Comparison of ENCODE assay signal across 23 cellular contexts in the genomic region with DNA sequence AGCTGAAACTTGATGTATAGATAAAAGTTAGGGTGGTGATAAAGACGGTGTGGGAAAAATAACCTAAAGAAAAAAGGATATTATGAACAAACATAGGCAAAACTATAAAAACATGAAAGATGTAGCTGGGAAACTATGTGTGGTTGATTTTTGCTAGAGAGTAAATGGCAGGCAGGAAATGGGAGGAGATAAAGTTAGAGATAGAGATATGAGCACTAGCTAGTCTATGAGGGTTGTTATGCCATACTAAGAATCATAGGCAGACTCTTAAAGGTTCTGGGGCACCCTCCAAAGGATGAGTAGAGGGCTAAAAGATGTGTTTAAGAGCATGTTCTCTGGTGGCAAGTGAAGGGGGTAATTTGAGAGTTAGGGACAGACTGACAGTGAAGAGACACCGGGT.
DNase-seq lines count a peak whose midpoint lies in the region; ATAC-seq, FAIRE-seq and TF ChIP-seq lines count a peak whose summit lies in the region.
"Had no signal": no experiment of that assay in that cellular context is flagged by ENCODE, and none has a peak within 500 bp of the region (broad histone marks: within the 10 kb centered on the region; RNA-seq: fewer than 3 reads in every experiment).

No MANE protein-coding gene starts in this region.

- peaks cover 15% of the 10 kb centered on the region for H3K36me3 Mint-ChIP-seq in T-helper 2 cell treated with Interferon-gamma antibody and Interleukin-4, amounts not matched to agents 5 μg/mL and 100 μg/mL, for 36 hours (ENCODE audit: low read depth)
- H3K36me3 Mint-ChIP-seq in stimulated activated naive CD8-positive, alpha-beta T cell treated with anti-CD3 and anti-CD28 coated beads, Interleukin-15, Interleukin-2, amounts not matched to agents 100 ng/mL and 50 ng/mL, for 24 hours (ENCODE audit: low read depth): no peaks in the 10 kb centered on the region
- H3K36me3 Mint-ChIP-seq in activated T-helper 2 cell treated with anti-CD3 and anti-CD28 coated beads, Interferon-gamma antibody, Interleukin-2, Interleukin-4, amounts not matched to agents 10 μg/mL and 5 μg/mL and 100 μg/mL, durations not matched to agents 14 hours and 24 hours and 36 hours (ENCODE audit: low read depth): peaks cover 37% of the 10 kb centered on the region

- no peak overlapping the region for H2AFZ ChIP-seq in Loucy (ENCODE audit: low read length)

- H3K79me2 ChIP-seq in Loucy (ENCODE audit: insufficient read depth, low read length): no peaks in the 10 kb centered on the region

- no peaks in the 10 kb centered on the region for H4K20me1 ChIP-seq in Loucy (ENCODE audit: insufficient read depth, low read length, poor library complexity, severe bottlenecking)
- H4K20me1 ChIP-seq: BLaER1 treated with 17β-estradiol and CSF1 and Interleukin-3, amounts not matched to agents 10 nM and 100 nM had no signal

- H3K9me2 ChIP-seq in Loucy (replicated peaks; ENCODE audit: low read depth, low read length): no peaks in the 10 kb centered on the region

- no peaks in the 10 kb centered on the region for H3K27me3 ChIP-seq in Loucy (ENCODE audit: insufficient read depth, low read length, poor library complexity, severe bottlenecking)
- H3K27me3 ChIP-seq: BLaER1 treated with 17β-estradiol and CSF1 and Interleukin-3, amounts not matched to agents 10 nM and 100 nM had no signal

- peaks cover 30% of the 10 kb centered on the region for H3K4me1 Mint-ChIP-seq in T-helper 2 cell treated with Interferon-gamma antibody and Interleukin-4, amounts not matched to agents 5 μg/mL and 100 μg/mL, for 36 hours (ENCODE audit: low read depth)
- H3K4me1 Mint-ChIP-seq in stimulated activated naive CD8-positive, alpha-beta T cell treated with anti-CD3 and anti-CD28 coated beads, Interleukin-15, Interleukin-2, amounts not matched to agents 100 ng/mL and 50 ng/mL, for 24 hours (ENCODE audit: low read depth): peaks cover 29% of the 10 kb centered on the region
- peaks cover 37% of the 10 kb centered on the region for H3K4me1 Mint-ChIP-seq in activated T-helper 2 cell treated with anti-CD3 and anti-CD28 coated beads, Interferon-gamma antibody, Interleukin-2, Interleukin-4, amounts not matched to agents 10 μg/mL and 5 μg/mL and 100 μg/mL, durations not matched to agents 14 hours and 24 hours and 36 hours (ENCODE audit: low read depth)
- H3K4me1 Mint-ChIP-seq: B cell had no signal

- H3K4me3 ChIP-seq in Loucy (ENCODE audit: low read length, poor library complexity, severe bottlenecking): no peak overlapping the region
- H3K4me3 ChIP-seq: A549; BLaER1 treated with 17β-estradiol and CSF1 and Interleukin-3, amounts not matched to agents 10 nM and 100 nM; GM12878 had no signal

- no peaks in the 10 kb centered on the region for H3F3A ChIP-seq in Loucy (ENCODE audit: low read depth)

- no peak for FAIRE-seq in H54 (lab: Jason Lieb, UNC)
- FAIRE-seq: A549, D721Med, GM12878, GM12892, GM19239 had no signal

- H3K4me2 ChIP-seq in Loucy (ENCODE audit: low read depth, low read length, poor library complexity, severe bottlenecking): peak overlapping the region; percentile 23
- H3K4me2 ChIP-seq: A549; BLaER1 treated with 17β-estradiol and CSF1 and Interleukin-3, amounts not matched to agents 10 nM and 100 nM had no signal

- peaks cover 36% of the 10 kb centered on the region for H3K4me1 ChIP-seq in Loucy (ENCODE audit: insufficient read depth, low read length, poor library complexity, severe bottlenecking)
- H3K4me1 ChIP-seq: A549; BLaER1 treated with 17β-estradiol and CSF1 and Interleukin-3, amounts not matched to agents 10 nM and 100 nM; Caco-2 had no signal

- no peaks in the 10 kb centered on the region for H3K27me3 Mint-ChIP-seq in T-helper 2 cell treated with Interferon-gamma antibody and Interleukin-4, amounts not matched to agents 5 μg/mL and 100 μg/mL, for 36 hours (ENCODE audit: low read depth)
- H3K27me3 Mint-ChIP-seq in stimulated activated naive CD8-positive, alpha-beta T cell treated with anti-CD3 and anti-CD28 coated beads, Interleukin-15, Interleukin-2, amounts not matched to agents 100 ng/mL and 50 ng/mL, for 24 hours: no peaks in the 10 kb centered on the region
- no peaks in the 10 kb centered on the region for H3K27me3 Mint-ChIP-seq in activated T-helper 2 cell treated with anti-CD3 and anti-CD28 coated beads, Interferon-gamma antibody, Interleukin-2, Interleukin-4, amounts not matched to agents 10 μg/mL and 5 μg/mL and 100 μg/mL, durations not matched to agents 14 hours and 24 hours and 36 hours (ENCODE audit: low read depth)
- H3K27me3 Mint-ChIP-seq: B cell; CD4-positive, alpha-beta T cell had no signal

- H3K9me3 Mint-ChIP-seq in T-helper 2 cell treated with Interferon-gamma antibody and Interleukin-4, amounts not matched to agents 5 μg/mL and 100 μg/mL, for 36 hours: peaks cover 47% of the 10 kb centered on the region
- H3K9me3 Mint-ChIP-seq in stimulated activated naive CD8-positive, alpha-beta T cell treated with anti-CD3 and anti-CD28 coated beads, Interleukin-15, Interleukin-2, amounts not matched to agents 100 ng/mL and 50 ng/mL, for 24 hours: peaks cover 23% of the 10 kb centered on the region
- H3K9me3 Mint-ChIP-seq in activated T-helper 2 cell treated with anti-CD3 and anti-CD28 coated beads, Interferon-gamma antibody, Interleukin-2, Interleukin-4, amounts not matched to agents 10 μg/mL and 5 μg/mL and 100 μg/mL, durations not matched to agents 14 hours and 24 hours and 36 hours: peaks cover 58% of the 10 kb centered on the region

- H3K4me3 Mint-ChIP-seq in T-helper 2 cell treated with Interferon-gamma antibody and Interleukin-4, amounts not matched to agents 5 μg/mL and 100 μg/mL, for 36 hours: peak overlapping the region; percentile 1
- no peak overlapping the region for H3K4me3 Mint-ChIP-seq in stimulated activated naive CD8-positive, alpha-beta T cell treated with anti-CD3 and anti-CD28 coated beads, Interleukin-15, Interleukin-2, amounts not matched to agents 100 ng/mL and 50 ng/mL, for 24 hours
- no peak overlapping the region for H3K4me3 Mint-ChIP-seq in activated T-helper 2 cell treated with anti-CD3 and anti-CD28 coated beads, Interferon-gamma antibody, Interleukin-2, Interleukin-4, amounts not matched to agents 10 μg/mL and 5 μg/mL and 100 μg/mL, durations not matched to agents 14 hours and 24 hours and 36 hours (ENCODE audit: low read depth)
- H3K4me3 Mint-ChIP-seq: B cell; CD4-positive, alpha-beta T cell; CD8-positive, alpha-beta T cell had no signal

- TF ChIP-seq CTCF in Loucy (conservative IDR thresholded peaks at IDR 0.05; ENCODE audit: low read length): no peak

- no peaks in the 10 kb centered on the region for H3K36me3 ChIP-seq in Loucy (ENCODE audit: insufficient read depth, low read length)
- H3K36me3 ChIP-seq: BLaER1 treated with 17β-estradiol and CSF1 and Interleukin-3, amounts not matched to agents 10 nM and 100 nM had no signal

- intact Hi-C loops in activated T-helper 2 cell treated with anti-CD3 and anti-CD28 coated beads, Interferon-gamma antibody, Interleukin-2, Interleukin-4, amounts not matched to agents 10 μg/mL and 5 μg/mL and 100 μg/mL, durations not matched to agents 14 hours and 24 hours and 36 hours (cut with micrococcal nuclease): no loop called here

- H3K9ac ChIP-seq in Loucy (ENCODE audit: low read depth, low read length, poor library complexity, severe bottlenecking): no peak overlapping the region
- H3K9ac ChIP-seq: BLaER1 treated with 17β-estradiol and CSF1 and Interleukin-3, amounts not matched to agents 10 nM and 100 nM had no signal

- DNase-seq in T-helper 2 cell treated with Interferon-gamma antibody and Interleukin-4, amounts not matched to agents 5 μg/mL and 100 μg/mL, for 36 hours (ENCODE audit: low spot score): no peak
- DNase-seq in T-helper 2 cell (no peak), H54 (ENCODE audit: insufficient read length, low spot score) (no peak)
- DNase-seq in stimulated activated naive CD8-positive, alpha-beta T cell treated with anti-CD3 and anti-CD28 coated beads, Interleukin-15, Interleukin-2, amounts not matched to agents 100 U/mL and 50 U/mL, for 24 hours: no peak
- no peak for DNase-seq in activated T-helper 2 cell treated with anti-CD3 and anti-CD28 coated beads, Interferon-gamma antibody, Interleukin-2, Interleukin-4, amounts not matched to agents 10 μg/mL and 5 μg/mL and 100 μg/mL, durations not matched to agents 14 hours and 24 hours and 36 hours (ENCODE audit: low spot score)
- no peak for DNase-seq in activated naive CD4-positive, alpha-beta T cell treated with Interleukin-2 at 50 U/mL for 16 hours
- DNase-seq: AML-193; Caco-2; Calu3; CD4-positive, alpha-beta T cell; CD8-positive, alpha-beta T cell; DMS79 treated with DMSO at 0.1 percent for 48 hours; EL; GDM1 had no signal

- H3K27ac Mint-ChIP-seq in T-helper 2 cell treated with Interferon-gamma antibody and Interleukin-4, amounts not matched to agents 5 μg/mL and 100 μg/mL, for 36 hours: peak overlapping the region; percentile 9
- peak overlapping the region; percentile 5 for H3K27ac Mint-ChIP-seq in stimulated activated naive CD8-positive, alpha-beta T cell treated with anti-CD3 and anti-CD28 coated beads, Interleukin-15, Interleukin-2, amounts not matched to agents 100 ng/mL and 50 ng/mL, for 24 hours
- H3K27ac Mint-ChIP-seq in activated T-helper 2 cell treated with anti-CD3 and anti-CD28 coated beads, Interferon-gamma antibody, Interleukin-2, Interleukin-4, amounts not matched to agents 10 μg/mL and 5 μg/mL and 100 μg/mL, durations not matched to agents 14 hours and 24 hours and 36 hours: peak overlapping the region; percentile 40
- H3K27ac Mint-ChIP-seq: B cell; CD4-positive, alpha-beta T cell; CD8-positive, alpha-beta T cell had no signal

- no peak for TF ChIP-seq POLR2A in H54 (IDR thresholded peaks at IDR 0.05; ENCODE audit: low read depth, low read length)

- ATAC-seq in stimulated activated naive CD8-positive, alpha-beta T cell treated with anti-CD3 and anti-CD28 coated beads, Interleukin-15, Interleukin-2, amounts not matched to agents 100 U/mL and 50 U/mL, for 24 hours: no peak
- ATAC-seq: A549; CD8-positive, alpha-beta T cell; GM12878 had no signal

- H3K9me3 ChIP-seq in Loucy (ENCODE audit: insufficient read depth, low read depth, low read length): no peaks in the 10 kb centered on the region; the same call in 1 of the 2 replicates
- H3K9me3 ChIP-seq: Caco-2 had no signal
